8 cellular contexts compared by ENCODE assay signal in the genomic region with DNA sequence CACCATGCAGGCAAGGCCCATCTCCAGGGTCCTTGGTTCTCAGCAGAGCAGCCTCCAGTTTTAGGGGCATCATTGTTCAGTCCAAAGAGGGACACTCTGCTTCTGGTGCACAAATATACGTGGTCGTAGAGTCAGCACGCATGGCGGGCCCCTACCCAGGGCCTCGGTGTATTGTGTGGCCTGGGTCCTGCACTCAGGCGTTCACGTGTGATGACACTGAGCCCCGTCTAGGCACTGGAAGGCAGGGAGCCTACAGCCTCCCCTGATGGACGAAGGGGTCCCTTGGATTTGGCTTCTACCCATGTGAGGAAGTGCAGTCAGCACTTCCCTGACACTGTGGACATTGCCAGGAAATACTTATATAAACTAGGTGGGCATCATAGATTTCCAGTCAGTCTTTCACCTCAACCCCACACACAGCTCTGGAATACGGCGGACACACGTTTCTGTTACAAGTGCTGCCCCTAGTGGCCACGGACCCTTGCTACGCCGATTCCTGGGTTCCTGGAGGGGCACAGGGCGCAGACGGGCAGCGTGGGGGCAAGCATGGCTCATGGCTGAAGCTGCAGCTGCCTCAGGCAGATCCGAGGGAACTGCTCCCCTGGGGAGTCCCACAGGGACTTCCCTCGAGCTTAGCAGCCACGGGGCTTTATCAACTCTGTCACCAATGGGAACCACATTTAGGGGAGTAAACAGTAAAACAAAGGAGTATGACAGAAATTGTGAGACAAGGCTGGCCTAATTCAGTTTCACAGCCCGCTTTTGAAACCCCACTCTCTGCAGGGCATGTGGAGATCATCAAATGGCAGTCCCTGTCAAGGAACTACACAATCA. TPM values are rescaled to one million over a fixed set of nuclear protein-coding genes. Genes with fewer than 3 reads are reported as not detected.
A peak's percentile ranks its signal among the peaks of the same experiment; 100 is the strongest.
DNase-seq lines count a peak whose midpoint lies in the region; ATAC-seq and TF ChIP-seq lines count a peak whose summit lies in the region.

No MANE protein-coding gene starts in this region.

- intact Hi-C loops in activated B cell treated with CpG ODN at 0.5 μM for 24 hours (cut with micrococcal nuclease): no loop called here
- intact Hi-C loops in natural killer cell (cut with micrococcal nuclease): no loop called here

- H3K27ac Mint-ChIP-seq in HFFc6 (no peak overlapping the region), activated B cell treated with CpG ODN at 0.5 μM for 24 hours (no peak overlapping the region), natural killer cell (no peak overlapping the region)

- CTCF ChIA-PET in activated B cell treated with CpG ODN at 0.5 μM for 24 hours (lab: Charles Lee): interaction anchor here (1.0 to 2.7 kb wide), 2 partner anchors 9 to 25 kb away, joined by 4 to 10 read pairs; no protein-coding TSS in a partner anchor

- H3K4me3 Mint-ChIP-seq in HFFc6 (no peak overlapping the region), activated B cell treated with CpG ODN at 0.5 μM for 24 hours (no peak overlapping the region), natural killer cell (no peak overlapping the region)

- TF ChIP-seq CTCF in GM10266 (IDR thresholded peaks at IDR 0.05; ENCODE audit: control insufficient read depth, insufficient read depth, low read depth, missing control alignments): peak; percentile 45
- TF ChIP-seq CTCF in HFFc6 (IDR thresholded peaks at IDR 0.05): peak; percentile 70
- no peak for TF ChIP-seq CTCF in activated B cell treated with CpG ODN at 0.5 μM for 24 hours (IDR thresholded peaks at IDR 0.05)
- no peak for TF ChIP-seq CTCF in natural killer cell (IDR thresholded peaks at IDR 0.05)

- H3K36me3 Mint-ChIP-seq in HFFc6 (ENCODE audit: low read depth) (no peaks in the 10 kb centered on the region), activated B cell treated with CpG ODN at 0.5 μM for 24 hours (ENCODE audit: low read depth) (peaks cover 9% of the 10 kb centered on the region), natural killer cell (no peaks in the 10 kb centered on the region)

- ATAC-seq in activated B cell treated with CpG ODN at 0.5 μM for 24 hours (ENCODE audit: low read depth): peak; percentile 18
- ATAC-seq in natural killer cell: peak in 2 of 3 donors; percentile 17 to 24

- POLR2A ChIA-PET in activated B cell treated with CpG ODN at 0.5 μM for 24 hours (lab: Charles Lee): no interaction called here

- H3K9me3 Mint-ChIP-seq in HFFc6 (no peaks in the 10 kb centered on the region), activated B cell treated with CpG ODN at 0.5 μM for 24 hours (no peaks in the 10 kb centered on the region), natural killer cell (no peaks in the 10 kb centered on the region)

- peaks cover 6% of the 10 kb centered on the region; the same call in 1 of the 2 replicates for H3K27me3 Mint-ChIP-seq in HFFc6 (ENCODE audit: insufficient read depth)
- no peaks in the 10 kb centered on the region for H3K27me3 Mint-ChIP-seq in activated B cell treated with CpG ODN at 0.5 μM for 24 hours
- H3K27me3 Mint-ChIP-seq in natural killer cell (ENCODE audit: low read depth in 2 of 2): no peaks in the 10 kb centered on the region

- DNase-seq in GM10266 (ENCODE audit: extremely low spot score) (peak; percentile 65), HFFc6 (no peak), activated B cell treated with CpG ODN at 0.5 μM for 24 hours (no peak), natural killer cell (no peak), HCEC 1CT (no peak), NOMO-1 (lab: John Stamatoyannopoulos, UW; ENCODE audit: unreplicated experiment in 2 of 2) (no peak), pons (ENCODE audit: low spot score) (no peak), ureter (ENCODE audit: low spot score) (no peak)

- H3K4me1 Mint-ChIP-seq in HFFc6 (ENCODE audit: low read depth): no peaks in the 10 kb centered on the region
- peaks cover 3% of the 10 kb centered on the region for H3K4me1 Mint-ChIP-seq in activated B cell treated with CpG ODN at 0.5 μM for 24 hours
- H3K4me1 Mint-ChIP-seq in natural killer cell: peaks cover 5 to 6% of the 10 kb centered on the region in 2 donors

RNA-seq across cellular contexts. Expression of a gene that starts 25.4 kb away (rescaled TPM):
- total RNA-seq in HFFc6 (2021; fragmentation: NEBNext Ultra II Directional; extraction: Animal tissue kit (Norgen Biotek cat#: 25700)): 10 to 100 TPM in 3 of 6 experiments, 1 to 10 TPM in 3; 5.1 to 12.3 (median 10.4) TPM
- total RNA-seq in activated B cell treated with CpG ODN at 0.5 μM for 24 hours (8.9 and 10.8 TPM in 2 replicates), natural killer cell (1 to 10 TPM; 3.7 to 4.2 (median 3.9) TPM), ureter (12.4 TPM)

RNA-seq across cellular contexts. Expression of a gene that starts 39.3 kb away (rescaled TPM):
- 1 to 10 TPM; 4.6 to 5.7 (median 4.9) TPM for total RNA-seq in HFFc6 (2021; fragmentation: NEBNext Ultra II Directional; extraction: Animal tissue kit (Norgen Biotek cat#: 25700))
- total RNA-seq in activated B cell treated with CpG ODN at 0.5 μM for 24 hours (18.2 and 22.0 TPM in 2 replicates), natural killer cell (10 to 100 TPM; 12.0 to 17.9 (median 12.4) TPM), ureter (22.2 TPM)

RNA-seq across cellular contexts. Expression of a gene that starts 54.5 kb away (rescaled TPM):
- 1 to 10 TPM in 1 of 6 experiments, under 1 TPM in 1, not detected in 4; 0.69 to 1.1 TPM for total RNA-seq in HFFc6 (2021; fragmentation: NEBNext Ultra II Directional; extraction: Animal tissue kit (Norgen Biotek cat#: 25700))
- total RNA-seq in activated B cell treated with CpG ODN at 0.5 μM for 24 hours: not detected in 2 replicates
- 1 to 10 TPM in 2 of 3 donors, under 1 TPM in 1; 0.78 to 1.4 (median 1.1) TPM for total RNA-seq in natural killer cell
- total RNA-seq in ureter: 29.0 TPM

Comparison
In these comparisons a context has a peak if more than half of its experiments do, and no peak if none do; other contexts are left out.
1. CTCF ChIP-seq: peak in GM10266 (single experiment) and HFFc6 (single experiment); none in activated B cell treated with CpG ODN at 0.5 μM for 24 hours (single experiment) and natural killer cell (single experiment).
2. RNA of a gene that starts 54.5 kb away (total RNA-seq): 29.0 TPM in ureter (single experiment); 0.78 to 1.4 TPM in natural killer cell, 0.69 to 1.1 TPM in HFFc6 and not detected in activated B cell treated with CpG ODN at 0.5 μM for 24 hours; every median in the first group is over 10 times any median in the second.